Comparison of ENCODE assay signal across 16 cellular contexts in the genomic region with DNA sequence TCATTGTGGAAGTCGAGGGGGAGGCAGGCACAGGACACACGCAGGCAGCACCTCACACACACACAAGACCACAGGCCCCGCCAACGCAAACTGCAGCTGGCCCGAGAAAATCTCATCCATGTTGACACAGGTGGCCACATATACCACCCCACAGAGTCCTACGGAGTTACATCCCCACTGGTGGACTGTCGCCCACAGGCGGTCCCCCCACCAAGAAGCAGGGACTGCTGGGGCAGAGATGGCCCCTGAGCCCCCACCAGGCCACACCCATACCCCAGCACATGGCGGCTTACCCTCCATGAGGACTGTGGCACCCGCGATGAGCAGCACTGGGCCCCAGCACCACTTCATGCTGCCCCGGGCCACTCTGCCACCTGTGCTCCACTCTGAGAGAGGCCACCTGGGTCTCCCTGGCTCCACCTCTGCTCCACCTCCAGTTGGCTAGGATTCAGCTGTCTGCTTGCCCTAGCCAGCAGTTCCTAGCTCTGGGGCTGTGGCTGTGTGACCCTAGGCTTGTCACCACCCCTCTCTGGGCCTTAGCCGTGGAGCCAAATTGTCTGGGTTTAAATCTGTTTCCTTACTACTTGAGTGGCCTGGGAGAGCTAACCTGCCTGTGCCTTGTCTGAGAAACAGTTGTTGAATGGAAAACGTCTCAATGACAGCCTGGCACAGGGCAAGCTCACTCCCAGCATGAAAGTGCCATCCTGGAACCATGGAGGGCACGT. TPM values are rescaled to one million over a fixed set of nuclear protein-coding genes. Genes with fewer than 3 reads are reported as not detected.
A peak's percentile ranks its signal among the peaks of the same experiment; 100 is the strongest.
DNase-seq lines count a peak whose midpoint lies in the region; ATAC-seq and TF ChIP-seq lines count a peak whose summit lies in the region.
"Had no signal": no experiment of that assay in that cellular context is flagged by ENCODE, and none has a peak within 500 bp of the region (broad histone marks: within the 10 kb centered on the region; RNA-seq: fewer than 3 reads in every experiment).

PRSS53 (minus strand) TSS at position 485 of the 725 bp plus-strand sequence; CDS start at position 351, 134 bp downstream.

- peak within 1 kb of the TSS; percentile 77 for H3K27ac ChIP-seq in WERI-Rb-1
- H3K27ac ChIP-seq: gastroesophageal sphincter, PC-9 had no signal

- H3K36me3 ChIP-seq in H7 (replicated peaks; ENCODE audit: control insufficient read depth, insufficient read depth, low read length) (peaks cover 12% of the 10 kb centered on the region), WERI-Rb-1 (peaks cover 53% of the 10 kb centered on the region)

- no peak for TF ChIP-seq CTCF in WERI-Rb-1 (IDR thresholded peaks at IDR 0.05; ENCODE audit: low read depth, low read length)
- no peak for TF ChIP-seq CTCF in neural crest cell (conservative IDR thresholded peaks at IDR 0.05)

- DNase-seq in activated CD4-positive, alpha-beta T cell treated with anti-CD3 and anti-CD28 coated beads, Interleukin-2, amount 10 ng/mL, durations not matched to agents 24 days and 14 days = no peak
- DNase-seq in activated CD4-positive, alpha-beta T cell treated with anti-CD3 and anti-CD28 coated beads for 48 hours = no peak
- DNase-seq in H7 = peak; percentile 30
- DNase-seq in WERI-Rb-1 = no peak
- no peak for DNase-seq in neural crest cell (ENCODE audit: low read depth, low spot score)
- DNase-seq in HT-29 (ENCODE audit: low spot score) = no peak
- no peak for DNase-seq in SKM-1 treated with dmso at 0.1 percent for 144 hours (lab: John Stamatoyannopoulos, UW; ENCODE audit: unreplicated experiment)
- DNase-seq: activated effector memory CD4-positive, alpha-beta T cell treated with Interleukin-2 at 50 U/mL for 16 hours; C1 segment of cervical spinal cord; dorsolateral prefrontal cortex; kidney; NCI-H1436; PC-9; T1000 had no signal

- H3K27me3 Mint-ChIP-seq in activated CD4-positive, alpha-beta T cell treated with anti-CD3 and anti-CD28 coated beads, Interleukin-2, amount 10 ng/mL, durations not matched to agents 24 days and 14 days = no peaks in the 10 kb centered on the region
- H3K27me3 Mint-ChIP-seq in neural crest cell (ENCODE audit: low read depth) = no peaks in the 10 kb centered on the region

- no peak within 1 kb of the TSS for H3K4me3 Mint-ChIP-seq in activated CD4-positive, alpha-beta T cell treated with anti-CD3 and anti-CD28 coated beads, Interleukin-2, amount 10 ng/mL, durations not matched to agents 24 days and 14 days
- H3K4me3 Mint-ChIP-seq in neural crest cell = peak within 1 kb of the TSS; percentile 34

- peaks cover 19% of the 10 kb centered on the region for H3K36me3 Mint-ChIP-seq in activated CD4-positive, alpha-beta T cell treated with anti-CD3 and anti-CD28 coated beads, Interleukin-2, amount 10 ng/mL, durations not matched to agents 24 days and 14 days (ENCODE audit: low read depth)
- H3K36me3 Mint-ChIP-seq in neural crest cell (ENCODE audit: low read depth) = peaks cover 2% of the 10 kb centered on the region

- H3K27me3 ChIP-seq in H7 (ENCODE audit: control insufficient read depth, insufficient read depth, low read length) = no peaks in the 10 kb centered on the region
- no peaks in the 10 kb centered on the region for H3K27me3 ChIP-seq in WERI-Rb-1 (ENCODE audit: insufficient read depth, low read depth, severe bottlenecking)
- H3K27me3 ChIP-seq: dorsolateral prefrontal cortex, gastroesophageal sphincter had no signal

- intact Hi-C loops in activated CD4-positive, alpha-beta T cell treated with anti-CD3 and anti-CD28 coated beads, Interleukin-2, amount 10 ng/mL, durations not matched to agents 24 days and 14 days (cut with micrococcal nuclease) = no loop called here

- peak within 1 kb of the TSS; percentile 60 for H3K27ac Mint-ChIP-seq in activated CD4-positive, alpha-beta T cell treated with anti-CD3 and anti-CD28 coated beads, Interleukin-2, amount 10 ng/mL, durations not matched to agents 24 days and 14 days
- H3K27ac Mint-ChIP-seq in neural crest cell (ENCODE audit: unreplicated experiment) = no peak within 1 kb of the TSS

- H3K4me1 Mint-ChIP-seq in activated CD4-positive, alpha-beta T cell treated with anti-CD3 and anti-CD28 coated beads, Interleukin-2, amount 10 ng/mL, durations not matched to agents 24 days and 14 days = peaks cover 10% of the 10 kb centered on the region
- peaks cover 5% of the 10 kb centered on the region for H3K4me1 Mint-ChIP-seq in neural crest cell

- ATAC-seq in HG02938 (IDR thresholded peaks at IDR 0.05; ENCODE audit: unreplicated experiment) = no peak
- ATAC-seq: gastroesophageal sphincter had no signal

- no peaks in the 10 kb centered on the region for H3K9me3 Mint-ChIP-seq in activated CD4-positive, alpha-beta T cell treated with anti-CD3 and anti-CD28 coated beads, Interleukin-2, amount 10 ng/mL, durations not matched to agents 24 days and 14 days
- H3K9me3 Mint-ChIP-seq in neural crest cell = no peaks in the 10 kb centered on the region

- H3K4me3 ChIP-seq in H7 (ENCODE audit: insufficient read depth, low read depth, low read length) (no peak within 1 kb of the TSS), WERI-Rb-1 (ENCODE audit: low read depth, low read length) (no peak within 1 kb of the TSS)
- H3K4me3 ChIP-seq: dorsolateral prefrontal cortex, gastroesophageal sphincter, PC-9 had no signal

- no peaks in the 10 kb centered on the region for H3K9me3 ChIP-seq in WERI-Rb-1 (ENCODE audit: severe bottlenecking)
- H3K9me3 ChIP-seq: gastroesophageal sphincter had no signal

RNA-seq across cellular contexts. Expression of gene PRSS53, which starts in this region (rescaled TPM):
- 4.3 and 4.8 TPM in 2 replicates for total RNA-seq in activated CD4-positive, alpha-beta T cell treated with anti-CD3 and anti-CD28 coated beads, Interleukin-2, amount 10 ng/mL, durations not matched to agents 24 days and 14 days
- 1.3 and 4.5 TPM in 2 replicates for total RNA-seq in H7 (2014; rRNA removed; shearing (Covaris generic))
- 3.7 and 4.4 TPM in 2 replicates for total RNA-seq in neural crest cell
- 1.3 and 3.7 TPM in 2 replicates for total RNA-seq in HT-29 (2014; rRNA removed; shearing (Covaris generic))
